Comparison of ENCODE assay signal across 32 cellular contexts in the genomic region with DNA sequence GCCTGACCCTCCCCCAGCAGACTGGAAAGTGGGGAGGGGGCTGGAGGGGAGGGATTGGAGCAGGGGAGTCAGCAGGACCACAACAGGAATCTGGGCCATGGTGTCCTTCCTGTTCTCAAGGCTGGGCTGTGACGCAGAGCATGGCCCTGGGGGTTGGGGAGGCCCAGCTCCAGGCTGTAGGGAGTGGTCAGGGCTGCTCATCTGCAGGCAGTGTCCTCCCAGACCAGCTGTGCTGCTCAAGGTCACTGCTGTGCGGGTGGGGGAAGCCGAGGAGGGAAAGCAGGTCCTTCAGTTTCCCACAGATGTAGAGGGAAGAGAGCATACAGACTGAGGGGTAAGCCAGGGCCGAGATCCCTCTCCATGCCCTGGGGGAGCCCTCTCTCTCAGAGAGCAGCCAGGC. TPM values are rescaled to one million over a fixed set of nuclear protein-coding genes. Genes with fewer than 3 reads are reported as not detected.
DNase-seq lines count a peak whose midpoint lies in the region; ATAC-seq and TF ChIP-seq lines count a peak whose summit lies in the region.
"Had no signal": no experiment of that assay in that cellular context is flagged by ENCODE, and none has a peak within 500 bp of the region (broad histone marks: within the 10 kb centered on the region; RNA-seq: fewer than 3 reads in every experiment).

No MANE protein-coding gene starts in this region.

- H3K4ac ChIP-seq in mesendoderm (ENCODE audit: low read depth, low read length) = no peak overlapping the region

- peaks cover 6% of the 10 kb centered on the region for H3K4me1 Mint-ChIP-seq in activated CD4-positive, alpha-beta memory T cell treated with anti-CD3 and anti-CD28 coated beads, Interleukin-2, amount 10 ng/mL, durations not matched to agents 7 days and 5 days
- H3K4me1 Mint-ChIP-seq in endodermal cell = peaks cover 33% of the 10 kb centered on the region

- no peak for ATAC-seq in esophagus mucosa
- ATAC-seq: activated naive CD4-positive, alpha-beta T cell treated with anti-CD3 and anti-CD28 coated beads, Interleukin-2, amount 50 U/mL, for 72 hours; left lobe of liver had no signal

- no peak overlapping the region for H2BK120ac ChIP-seq in mesendoderm (ENCODE audit: low read depth, low read length)

- H3K9me3 Mint-ChIP-seq in activated CD4-positive, alpha-beta memory T cell treated with anti-CD3 and anti-CD28 coated beads, Interleukin-2, amount 10 ng/mL, durations not matched to agents 7 days and 5 days = no peaks in the 10 kb centered on the region
- H3K9me3 Mint-ChIP-seq in endodermal cell = no peaks in the 10 kb centered on the region
- H3K9me3 Mint-ChIP-seq: activated naive CD4-positive, alpha-beta T cell treated with anti-CD3 and anti-CD28 coated beads, Interleukin-2, amount 50 U/mL, for 72 hours; immature natural killer cell; memory B cell; type B pancreatic cell had no signal

- H3K27ac ChIP-seq in mesendoderm (ENCODE audit: low read depth, low read length) (no peak overlapping the region), endodermal cell (ENCODE audit: low read depth, low read length) (no peak overlapping the region)
- H3K27ac ChIP-seq: C4-2B, colonic mucosa, right lobe of liver, RWPE1, SJSA1, VCaP had no signal

- H3K9ac ChIP-seq in mesendoderm (ENCODE audit: low read length) = no peak overlapping the region
- no peak overlapping the region for H3K9ac ChIP-seq in endodermal cell (ENCODE audit: extremely low read depth, low read length, poor library complexity, severe bottlenecking)

- no peak overlapping the region for H3K27ac Mint-ChIP-seq in activated CD4-positive, alpha-beta memory T cell treated with anti-CD3 and anti-CD28 coated beads, Interleukin-2, amount 10 ng/mL, durations not matched to agents 7 days and 5 days
- H3K27ac Mint-ChIP-seq in endodermal cell = no peak overlapping the region
- H3K27ac Mint-ChIP-seq: activated naive CD4-positive, alpha-beta T cell treated with anti-CD3 and anti-CD28 coated beads, Interleukin-2, amount 50 U/mL, for 72 hours; immature natural killer cell; memory B cell; type B pancreatic cell had no signal

- peak overlapping the region; percentile 14 for H2BK5ac ChIP-seq in mesendoderm (ENCODE audit: low read length)

- H4K5ac ChIP-seq in mesendoderm (ENCODE audit: low read length) = no peak overlapping the region

- H3K27me3 ChIP-seq in mesendoderm (ENCODE audit: insufficient read depth, low read length, poor library complexity) (no peaks in the 10 kb centered on the region), endodermal cell (ENCODE audit: control insufficient read depth, insufficient read depth, low read length, poor library complexity, severe bottlenecking) (no peaks in the 10 kb centered on the region)
- H3K27me3 ChIP-seq: colonic mucosa, right lobe of liver, SJSA1 had no signal

- no peaks in the 10 kb centered on the region for H3K36me3 ChIP-seq in mesendoderm (ENCODE audit: control insufficient read depth, insufficient read depth, low read length)
- H3K36me3 ChIP-seq in endodermal cell (ENCODE audit: control insufficient read depth, insufficient read depth, low read length) = no peaks in the 10 kb centered on the region
- H3K36me3 ChIP-seq: colonic mucosa, right lobe of liver, SJSA1 had no signal

- H3K79me2 ChIP-seq in mesendoderm (ENCODE audit: control insufficient read depth, insufficient read depth, low read length) = no peaks in the 10 kb centered on the region

- peak; percentile 49 for DNase-seq in RPMI7951 (ENCODE audit: low read depth)
- peak; percentile 35 for DNase-seq in fibroblast of mammary gland (ENCODE audit: low read depth)
- peak; percentile 49 for DNase-seq in mesendoderm
- no peak for DNase-seq in H4 (ENCODE audit: low spot score)
- no peak for DNase-seq in activated CD4-positive, alpha-beta memory T cell treated with anti-CD3 and anti-CD28 coated beads, Interleukin-2, amount 10 ng/mL, durations not matched to agents 7 days and 5 days
- DNase-seq in endodermal cell = no peak
- DNase-seq: activated CD4-positive, alpha-beta T cell treated with anti-CD3 and anti-CD28 coated beads for 4 hours; activated CD8-positive, alpha-beta memory T cell treated with anti-CD3 and anti-CD28 coated beads for 24 hours; activated effector memory CD4-positive, alpha-beta T cell treated with Interleukin-2 at 50 U/mL for 16 hours; aorta; colonic mucosa; effector memory CD4-positive, alpha-beta T cell; GDM1; hypothalamus; immature natural killer cell; NCI-H1092 treated with DMSO at 0.1 percent for 48 hours; NCI-H1694 treated with DMSO at 0.1 percent for 48 hours; right lobe of liver; stimulated activated CD4-positive, alpha-beta T cell treated with anti-CD3 and anti-CD28 coated beads, Interleukin-4, amount 100 ng/mL, for 24 hours; T-helper 9 cell had no signal

- H3K4me1 ChIP-seq in mesendoderm (ENCODE audit: control insufficient read depth, low read depth, low read length) = peaks cover 5% of the 10 kb centered on the region
- H3K4me1 ChIP-seq in endodermal cell (ENCODE audit: control insufficient read depth, insufficient read depth, low read length) = peaks cover 7% of the 10 kb centered on the region
- H3K4me1 ChIP-seq: colonic mucosa, right lobe of liver, SJSA1 had no signal

- peaks cover 2% of the 10 kb centered on the region for H3K27me3 Mint-ChIP-seq in activated CD4-positive, alpha-beta memory T cell treated with anti-CD3 and anti-CD28 coated beads, Interleukin-2, amount 10 ng/mL, durations not matched to agents 7 days and 5 days
- H3K27me3 Mint-ChIP-seq in endodermal cell (ENCODE audit: insufficient read depth) = peaks cover 7% of the 10 kb centered on the region

- POLR2A ChIA-PET in activated CD4-positive, alpha-beta memory T cell treated with anti-CD3 and anti-CD28 coated beads, Interleukin-2, amount 10 ng/mL, durations not matched to agents 7 days and 5 days (lab: Charles Lee) = no interaction called here

- no peak for TF ChIP-seq CTCF in fibroblast of mammary gland (conservative IDR thresholded peaks at IDR 0.05; ENCODE audit: control insufficient read depth, insufficient read depth, low read depth, low read length)
- TF ChIP-seq CTCF in endodermal cell (conservative IDR thresholded peaks at IDR 0.05) = no peak

- H4K8ac ChIP-seq in mesendoderm (ENCODE audit: low read depth, low read length) = no peak overlapping the region

- no peaks in the 10 kb centered on the region for H3K9me3 ChIP-seq in endodermal cell (ENCODE audit: control insufficient read depth, low read length)
- H3K9me3 ChIP-seq: colonic mucosa, right lobe of liver, SJSA1 had no signal

- H3K4me2 ChIP-seq in mesendoderm (ENCODE audit: low read length) = no peak overlapping the region

- H3K36me3 Mint-ChIP-seq in activated CD4-positive, alpha-beta memory T cell treated with anti-CD3 and anti-CD28 coated beads, Interleukin-2, amount 10 ng/mL, durations not matched to agents 7 days and 5 days (ENCODE audit: low read depth) = no peaks in the 10 kb centered on the region
- no peaks in the 10 kb centered on the region for H3K36me3 Mint-ChIP-seq in endodermal cell (ENCODE audit: low read depth)
- H3K36me3 Mint-ChIP-seq: activated naive CD4-positive, alpha-beta T cell treated with anti-CD3 and anti-CD28 coated beads, Interleukin-2, amount 50 U/mL, for 72 hours; immature natural killer cell; memory B cell; type B pancreatic cell had no signal

- no peak overlapping the region for H3K18ac ChIP-seq in mesendoderm (ENCODE audit: low read length)

- CTCF ChIA-PET in activated CD4-positive, alpha-beta memory T cell treated with anti-CD3 and anti-CD28 coated beads, Interleukin-2, amount 10 ng/mL, durations not matched to agents 7 days and 5 days (lab: Charles Lee) = no interaction called here

- no peak overlapping the region for H3K23ac ChIP-seq in mesendoderm (ENCODE audit: low read length)

- H3K4me3 ChIP-seq in fibroblast of mammary gland (ENCODE audit: control insufficient read depth, low read depth, low read length) = no peak overlapping the region
- H3K4me3 ChIP-seq in mesendoderm (ENCODE audit: low read length) = no peak overlapping the region
- no peak overlapping the region for H3K4me3 ChIP-seq in endodermal cell (ENCODE audit: low read length)
- H3K4me3 ChIP-seq: colonic mucosa, right lobe of liver, SJSA1 had no signal

- peak overlapping the region; percentile 72 for H3K56ac ChIP-seq in mesendoderm (ENCODE audit: low read length)

- H2AK5ac ChIP-seq in mesendoderm (ENCODE audit: low read length) = peak overlapping the region; percentile 25

- WGBS in mesendoderm (ENCODE audit: extremely low coverage, insufficient coverage, low lambda C conversion rate) = no CpG with 5 or more reads among the region's 4 CpGs
- WGBS in endodermal cell (ENCODE audit: insufficient coverage in 1 of 2, insufficient read length in 1 of 2), 2 experiments = 74% methylated on average over 4 of the region's 4 CpGs; no CpG with 5 or more reads in 1 of the 2 experiments

- H2BK15ac ChIP-seq in mesendoderm (replicated peaks; ENCODE audit: low read depth) = no peak overlapping the region

- no peak overlapping the region for H3K4me3 Mint-ChIP-seq in activated CD4-positive, alpha-beta memory T cell treated with anti-CD3 and anti-CD28 coated beads, Interleukin-2, amount 10 ng/mL, durations not matched to agents 7 days and 5 days
- no peak overlapping the region for H3K4me3 Mint-ChIP-seq in endodermal cell
- H3K4me3 Mint-ChIP-seq: immature natural killer cell, memory B cell, type B pancreatic cell had no signal

- no peaks in the 10 kb centered on the region for H3K79me1 ChIP-seq in mesendoderm (ENCODE audit: low read length)

RNA-seq across cellular contexts. Expression of gene CYP11A1, which starts 40.7 kb away (rescaled TPM):
- not detected in 2 replicates for total RNA-seq in RPMI7951 (2014; rRNA removed; shearing (Covaris generic))
- 2.5 TPM for polyA plus RNA-seq in mesendoderm (2013, experiment 1 of 2)
- 2.9 TPM for polyA plus RNA-seq in mesendoderm (2013, experiment 2 of 2)
- not detected in 2 replicates for total RNA-seq in H4 (2014; rRNA removed; shearing (Covaris generic))
- total RNA-seq in activated CD4-positive, alpha-beta memory T cell treated with anti-CD3 and anti-CD28 coated beads, Interleukin-2, amount 10 ng/mL, durations not matched to agents 7 days and 5 days = not detected
- total RNA-seq in esophagus mucosa (3.2 TPM), endodermal cell (1 to 10 TPM; 4.8 to 5.3 TPM)
- 1.1 TPM for polyA plus RNA-seq in endodermal cell (2013, experiment 1 of 2)
- polyA plus RNA-seq in endodermal cell (2013, experiment 2 of 2) = 1.0 TPM
- total RNA-seq: HT-29, myocyte, NCI-H460 had no signal
- polyA plus RNA-seq: immature natural killer cell had no signal

Comparison
In these comparisons a context has a peak if more than half of its experiments do, and no peak if none do; other contexts are left out.
1. DNase-seq: peak in RPMI7951 (single experiment), fibroblast of mammary gland (single experiment) and mesendoderm (single experiment); none in H4 (single experiment), activated CD4-positive, alpha-beta memory T cell treated with anti-CD3 and anti-CD28 coated beads, Interleukin-2, amount 10 ng/mL, durations not matched to agents 7 days and 5 days (single experiment) and endodermal cell (single experiment).